ENCODE assay signal across 1 cellular context in the genomic region with DNA sequence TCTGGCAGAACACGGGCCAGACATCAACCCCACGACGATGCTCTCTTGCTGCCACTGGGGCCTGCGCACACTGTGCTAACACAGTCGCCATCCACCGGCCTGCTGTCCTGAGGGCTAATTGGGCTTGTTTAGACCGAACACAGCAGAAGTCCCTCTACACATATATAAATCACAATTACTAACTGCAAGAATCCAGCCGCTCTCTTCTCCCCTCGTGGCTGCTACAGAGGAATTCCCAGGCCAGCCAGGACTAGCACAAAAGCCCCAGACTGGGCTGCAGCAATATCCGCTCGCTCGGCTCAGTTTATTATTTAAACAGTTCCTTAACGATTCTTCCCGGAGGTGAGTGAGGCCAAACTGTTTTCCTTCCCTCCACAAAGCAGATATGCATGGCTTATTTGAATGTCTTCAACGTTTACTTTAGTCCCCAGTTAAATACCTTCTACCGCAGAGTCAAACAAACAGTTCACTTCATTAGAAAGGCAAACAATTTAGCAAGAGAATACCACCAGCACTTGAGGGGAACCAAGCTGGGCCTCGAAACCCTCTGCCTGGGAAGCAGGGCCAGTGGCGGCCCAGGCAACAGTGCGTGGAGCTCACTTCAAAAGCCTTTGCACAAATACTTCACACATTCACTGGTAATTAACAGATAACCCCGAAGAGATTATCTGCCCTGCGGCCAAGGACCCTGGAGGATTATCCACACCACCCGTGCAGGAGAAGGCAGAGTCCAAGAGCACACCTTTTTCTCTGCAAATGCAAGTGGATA.
A peak's percentile ranks its signal among the peaks of the same experiment; 100 is the strongest.
TF ChIP-seq lines count a peak whose summit lies in the region.

No MANE protein-coding gene starts in this region.

TF ChIP-seq in HEK293, 187 proteins besides CTCF, POLR2A, EP300 and RAD21 (continued from another document and continues in another):
- TF ChIP-seq, protein P1, sequence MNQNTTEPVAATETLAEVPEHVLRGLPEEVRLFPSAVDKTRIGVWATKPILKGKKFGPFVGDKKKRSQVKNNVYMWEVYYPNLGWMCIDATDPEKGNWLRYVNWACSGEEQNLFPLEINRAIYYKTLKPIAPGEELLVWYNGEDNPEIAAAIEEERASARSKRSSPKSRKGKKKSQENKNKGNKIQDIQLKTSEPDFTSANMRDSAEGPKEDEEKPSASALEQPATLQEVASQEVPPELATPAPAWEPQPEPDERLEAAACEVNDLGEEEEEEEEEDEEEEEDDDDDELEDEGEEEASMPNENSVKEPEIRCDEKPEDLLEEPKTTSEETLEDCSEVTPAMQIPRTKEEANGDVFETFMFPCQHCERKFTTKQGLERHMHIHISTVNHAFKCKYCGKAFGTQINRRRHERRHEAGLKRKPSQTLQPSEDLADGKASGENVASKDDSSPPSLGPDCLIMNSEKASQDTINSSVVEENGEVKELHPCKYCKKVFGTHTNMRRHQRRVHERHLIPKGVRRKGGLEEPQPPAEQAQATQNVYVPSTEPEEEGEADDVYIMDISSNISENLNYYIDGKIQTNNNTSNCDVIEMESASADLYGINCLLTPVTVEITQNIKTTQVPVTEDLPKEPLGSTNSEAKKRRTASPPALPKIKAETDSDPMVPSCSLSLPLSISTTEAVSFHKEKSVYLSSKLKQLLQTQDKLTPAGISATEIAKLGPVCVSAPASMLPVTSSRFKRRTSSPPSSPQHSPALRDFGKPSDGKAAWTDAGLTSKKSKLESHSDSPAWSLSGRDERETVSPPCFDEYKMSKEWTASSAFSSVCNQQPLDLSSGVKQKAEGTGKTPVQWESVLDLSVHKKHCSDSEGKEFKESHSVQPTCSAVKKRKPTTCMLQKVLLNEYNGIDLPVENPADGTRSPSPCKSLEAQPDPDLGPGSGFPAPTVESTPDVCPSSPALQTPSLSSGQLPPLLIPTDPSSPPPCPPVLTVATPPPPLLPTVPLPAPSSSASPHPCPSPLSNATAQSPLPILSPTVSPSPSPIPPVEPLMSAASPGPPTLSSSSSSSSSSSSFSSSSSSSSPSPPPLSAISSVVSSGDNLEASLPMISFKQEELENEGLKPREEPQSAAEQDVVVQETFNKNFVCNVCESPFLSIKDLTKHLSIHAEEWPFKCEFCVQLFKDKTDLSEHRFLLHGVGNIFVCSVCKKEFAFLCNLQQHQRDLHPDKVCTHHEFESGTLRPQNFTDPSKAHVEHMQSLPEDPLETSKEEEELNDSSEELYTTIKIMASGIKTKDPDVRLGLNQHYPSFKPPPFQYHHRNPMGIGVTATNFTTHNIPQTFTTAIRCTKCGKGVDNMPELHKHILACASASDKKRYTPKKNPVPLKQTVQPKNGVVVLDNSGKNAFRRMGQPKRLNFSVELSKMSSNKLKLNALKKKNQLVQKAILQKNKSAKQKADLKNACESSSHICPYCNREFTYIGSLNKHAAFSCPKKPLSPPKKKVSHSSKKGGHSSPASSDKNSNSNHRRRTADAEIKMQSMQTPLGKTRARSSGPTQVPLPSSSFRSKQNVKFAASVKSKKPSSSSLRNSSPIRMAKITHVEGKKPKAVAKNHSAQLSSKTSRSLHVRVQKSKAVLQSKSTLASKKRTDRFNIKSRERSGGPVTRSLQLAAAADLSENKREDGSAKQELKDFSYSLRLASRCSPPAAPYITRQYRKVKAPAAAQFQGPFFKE (tag by site-specific recombination; IDR thresholded peaks at IDR 0.05; ENCODE audit: borderline replicate concordance) = no peak
- TF ChIP-seq ZFP3 (tag by site-specific recombination; IDR thresholded peaks at IDR 0.05; ENCODE audit: low read depth) (no peak), HOXD13 (CRISPR knock-in tag; IDR thresholded peaks at IDR 0.05; ENCODE audit: borderline replicate concordance) (no peak), ZXDB (tag by site-specific recombination; IDR thresholded peaks at IDR 0.05) (peak; percentile 84), SP2 (tag by site-specific recombination; IDR thresholded peaks at IDR 0.05) (no peak), MZF1 (tag by site-specific recombination; IDR thresholded peaks at IDR 0.05; ENCODE audit: borderline replicate concordance) (peak; percentile 65; the same call in 1 of the 2 replicates), SALL2 (tag by site-specific recombination; IDR thresholded peaks at IDR 0.05; ENCODE audit: borderline replicate concordance) (no peak), ZNF596 (tag by site-specific recombination; IDR thresholded peaks at IDR 0.05) (peak; percentile 29; the same call in 1 of the 2 replicates), ZNF558 (tag by site-specific recombination; IDR thresholded peaks at IDR 0.05) (no peak), ZNF510 (tag by site-specific recombination; IDR thresholded peaks at IDR 0.05; ENCODE audit: insufficient replicate concordance) (no peak), ZNF791 (tag by site-specific recombination; IDR thresholded peaks at IDR 0.05) (no peak), ZNF560 (tag by site-specific recombination; IDR thresholded peaks at IDR 0.05; ENCODE audit: borderline replicate concordance) (no peak), BCL11B (tag by site-specific recombination; IDR thresholded peaks at IDR 0.05; ENCODE audit: low read depth) (no peak), KLF1 (tag by site-specific recombination; IDR thresholded peaks at IDR 0.05) (no peak), ZNF423 (tag by site-specific recombination; IDR thresholded peaks at IDR 0.05) (no peak), ZNF114 (tag by site-specific recombination; IDR thresholded peaks at IDR 0.05) (no peak), ZNF501 (tag by site-specific recombination; IDR thresholded peaks at IDR 0.05) (no peak), ZNF621 (tag by site-specific recombination; IDR thresholded peaks at IDR 0.05) (no peak), ZNF548 (tag by site-specific recombination; IDR thresholded peaks at IDR 0.05) (no peak), OSR2 (tag by site-specific recombination; IDR thresholded peaks at IDR 0.05) (peak; percentile 92), ZNF138 (tag by site-specific recombination; IDR thresholded peaks at IDR 0.05; ENCODE audit: borderline replicate concordance) (no peak), ZNF654 (tag by site-specific recombination; IDR thresholded peaks at IDR 0.05; ENCODE audit: low read depth) (no peak), ZFP69B (tag by site-specific recombination; IDR thresholded peaks at IDR 0.05) (no peak), ZEB2 (tag by site-specific recombination; IDR thresholded peaks at IDR 0.05) (no peak), ZNF677 (tag by site-specific recombination; IDR thresholded peaks at IDR 0.05) (no peak), ZFP37 (tag by site-specific recombination; IDR thresholded peaks at IDR 0.05) (no peak), SCRT2 (tag by site-specific recombination; IDR thresholded peaks at IDR 0.05) (no peak), EGR2 (tag by site-specific recombination; IDR thresholded peaks at IDR 0.05; ENCODE audit: low read depth) (no peak)
- TF ChIP-seq, protein P2, sequence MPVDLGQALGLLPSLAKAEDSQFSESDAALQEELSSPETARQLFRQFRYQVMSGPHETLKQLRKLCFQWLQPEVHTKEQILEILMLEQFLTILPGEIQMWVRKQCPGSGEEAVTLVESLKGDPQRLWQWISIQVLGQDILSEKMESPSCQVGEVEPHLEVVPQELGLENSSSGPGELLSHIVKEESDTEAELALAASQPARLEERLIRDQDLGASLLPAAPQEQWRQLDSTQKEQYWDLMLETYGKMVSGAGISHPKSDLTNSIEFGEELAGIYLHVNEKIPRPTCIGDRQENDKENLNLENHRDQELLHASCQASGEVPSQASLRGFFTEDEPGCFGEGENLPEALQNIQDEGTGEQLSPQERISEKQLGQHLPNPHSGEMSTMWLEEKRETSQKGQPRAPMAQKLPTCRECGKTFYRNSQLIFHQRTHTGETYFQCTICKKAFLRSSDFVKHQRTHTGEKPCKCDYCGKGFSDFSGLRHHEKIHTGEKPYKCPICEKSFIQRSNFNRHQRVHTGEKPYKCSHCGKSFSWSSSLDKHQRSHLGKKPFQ (tag by site-specific recombination; IDR thresholded peaks at IDR 0.05) = peak; percentile 83
- TF ChIP-seq, protein P3, sequence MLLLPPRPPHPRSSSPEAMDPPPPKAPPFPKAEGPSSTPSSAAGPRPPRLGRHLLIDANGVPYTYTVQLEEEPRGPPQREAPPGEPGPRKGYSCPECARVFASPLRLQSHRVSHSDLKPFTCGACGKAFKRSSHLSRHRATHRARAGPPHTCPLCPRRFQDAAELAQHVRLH (tag by site-specific recombination; IDR thresholded peaks at IDR 0.05) = 0 out of 2 replicates have a peak, but pooled peaks have one; percentile 39
- TF ChIP-seq, protein P4, sequence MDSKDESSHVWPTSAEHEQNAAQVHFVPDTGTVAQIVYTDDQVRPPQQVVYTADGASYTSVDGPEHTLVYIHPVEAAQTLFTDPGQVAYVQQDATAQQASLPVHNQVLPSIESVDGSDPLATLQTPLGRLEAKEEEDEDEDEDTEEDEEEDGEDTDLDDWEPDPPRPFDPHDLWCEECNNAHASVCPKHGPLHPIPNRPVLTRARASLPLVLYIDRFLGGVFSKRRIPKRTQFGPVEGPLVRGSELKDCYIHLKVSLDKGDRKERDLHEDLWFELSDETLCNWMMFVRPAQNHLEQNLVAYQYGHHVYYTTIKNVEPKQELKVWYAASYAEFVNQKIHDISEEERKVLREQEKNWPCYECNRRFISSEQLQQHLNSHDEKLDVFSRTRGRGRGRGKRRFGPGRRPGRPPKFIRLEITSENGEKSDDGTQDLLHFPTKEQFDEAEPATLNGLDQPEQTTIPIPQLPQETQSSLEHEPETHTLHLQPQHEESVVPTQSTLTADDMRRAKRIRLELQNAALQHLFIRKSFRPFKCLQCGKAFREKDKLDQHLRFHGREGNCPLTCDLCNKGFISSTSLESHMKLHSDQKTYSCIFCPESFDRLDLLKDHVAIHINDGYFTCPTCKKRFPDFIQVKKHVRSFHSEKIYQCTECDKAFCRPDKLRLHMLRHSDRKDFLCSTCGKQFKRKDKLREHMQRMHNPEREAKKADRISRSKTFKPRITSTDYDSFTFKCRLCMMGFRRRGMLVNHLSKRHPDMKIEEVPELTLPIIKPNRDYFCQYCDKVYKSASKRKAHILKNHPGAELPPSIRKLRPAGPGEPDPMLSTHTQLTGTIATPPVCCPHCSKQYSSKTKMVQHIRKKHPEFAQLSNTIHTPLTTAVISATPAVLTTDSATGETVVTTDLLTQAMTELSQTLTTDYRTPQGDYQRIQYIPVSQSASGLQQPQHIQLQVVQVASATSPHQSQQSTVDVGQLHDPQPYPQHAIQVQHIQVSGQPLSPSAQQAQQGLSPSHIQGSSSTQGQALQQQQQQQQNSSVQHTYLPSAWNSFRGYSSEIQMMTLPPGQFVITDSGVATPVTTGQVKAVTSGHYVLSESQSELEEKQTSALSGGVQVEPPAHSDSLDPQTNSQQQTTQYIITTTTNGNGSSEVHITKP (tag by site-specific recombination; IDR thresholded peaks at IDR 0.05) = peak; percentile 85
- TF ChIP-seq, protein P5, sequence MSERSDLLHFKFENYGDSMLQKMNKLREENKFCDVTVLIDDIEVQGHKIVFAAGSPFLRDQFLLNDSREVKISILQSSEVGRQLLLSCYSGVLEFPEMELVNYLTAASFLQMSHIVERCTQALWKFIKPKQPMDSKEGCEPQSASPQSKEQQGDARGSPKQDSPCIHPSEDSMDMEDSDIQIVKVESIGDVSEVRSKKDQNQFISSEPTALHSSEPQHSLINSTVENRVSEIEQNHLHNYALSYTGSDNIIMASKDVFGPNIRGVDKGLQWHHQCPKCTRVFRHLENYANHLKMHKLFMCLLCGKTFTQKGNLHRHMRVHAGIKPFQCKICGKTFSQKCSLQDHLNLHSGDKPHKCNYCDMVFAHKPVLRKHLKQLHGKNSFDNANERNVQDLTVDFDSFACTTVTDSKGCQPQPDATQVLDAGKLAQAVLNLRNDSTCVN (tag by site-specific recombination; optimal IDR thresholded peaks at IDR 0.05) = no peak
- TF ChIP-seq, protein P6, sequence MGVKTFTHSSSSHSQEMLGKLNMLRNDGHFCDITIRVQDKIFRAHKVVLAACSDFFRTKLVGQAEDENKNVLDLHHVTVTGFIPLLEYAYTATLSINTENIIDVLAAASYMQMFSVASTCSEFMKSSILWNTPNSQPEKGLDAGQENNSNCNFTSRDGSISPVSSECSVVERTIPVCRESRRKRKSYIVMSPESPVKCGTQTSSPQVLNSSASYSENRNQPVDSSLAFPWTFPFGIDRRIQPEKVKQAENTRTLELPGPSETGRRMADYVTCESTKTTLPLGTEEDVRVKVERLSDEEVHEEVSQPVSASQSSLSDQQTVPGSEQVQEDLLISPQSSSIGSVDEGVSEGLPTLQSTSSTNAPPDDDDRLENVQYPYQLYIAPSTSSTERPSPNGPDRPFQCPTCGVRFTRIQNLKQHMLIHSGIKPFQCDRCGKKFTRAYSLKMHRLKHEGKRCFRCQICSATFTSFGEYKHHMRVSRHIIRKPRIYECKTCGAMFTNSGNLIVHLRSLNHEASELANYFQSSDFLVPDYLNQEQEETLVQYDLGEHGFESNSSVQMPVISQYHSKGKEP (tag by site-specific recombination; IDR thresholded peaks at IDR 0.05) = peak; percentile 93
- TF ChIP-seq, protein P7, sequence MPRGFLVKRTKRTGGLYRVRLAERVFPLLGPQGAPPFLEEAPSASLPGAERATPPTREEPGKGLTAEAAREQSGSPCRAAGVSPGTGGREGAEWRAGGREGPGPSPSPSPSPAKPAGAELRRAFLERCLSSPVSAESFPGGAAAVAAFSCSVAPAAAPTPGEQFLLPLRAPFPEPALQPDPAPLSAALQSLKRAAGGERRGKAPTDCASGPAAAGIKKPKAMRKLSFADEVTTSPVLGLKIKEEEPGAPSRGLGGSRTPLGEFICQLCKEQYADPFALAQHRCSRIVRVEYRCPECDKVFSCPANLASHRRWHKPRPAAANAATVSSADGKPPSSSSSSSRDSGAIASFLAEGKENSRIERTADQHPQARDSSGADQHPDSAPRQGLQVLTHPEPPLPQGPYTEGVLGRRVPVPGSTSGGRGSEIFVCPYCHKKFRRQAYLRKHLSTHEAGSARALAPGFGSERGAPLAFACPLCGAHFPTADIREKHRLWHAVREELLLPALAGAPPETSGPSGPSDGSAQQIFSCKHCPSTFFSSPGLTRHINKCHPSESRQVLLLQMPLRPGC (tag by site-specific recombination; IDR thresholded peaks at IDR 0.05) = 0 out of 2 replicates have a peak, but pooled peaks have one; percentile 52
- TF ChIP-seq, protein P8, sequence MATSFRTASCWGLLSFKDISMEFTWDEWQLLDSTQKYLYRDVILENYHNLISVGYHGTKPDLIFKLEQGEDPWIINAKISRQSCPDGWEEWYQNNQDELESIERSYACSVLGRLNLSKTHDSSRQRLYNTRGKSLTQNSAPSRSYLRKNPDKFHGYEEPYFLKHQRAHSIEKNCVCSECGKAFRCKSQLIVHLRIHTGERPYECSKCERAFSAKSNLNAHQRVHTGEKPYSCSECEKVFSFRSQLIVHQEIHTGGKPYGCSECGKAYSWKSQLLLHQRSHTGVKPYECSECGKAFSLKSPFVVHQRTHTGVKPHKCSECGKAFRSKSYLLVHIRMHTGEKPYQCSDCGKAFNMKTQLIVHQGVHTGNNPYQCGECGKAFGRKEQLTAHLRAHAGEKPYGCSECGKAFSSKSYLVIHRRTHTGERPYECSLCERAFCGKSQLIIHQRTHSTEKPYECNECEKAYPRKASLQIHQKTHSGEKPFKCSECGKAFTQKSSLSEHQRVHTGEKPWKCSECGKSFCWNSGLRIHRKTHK (tag by site-specific recombination; IDR thresholded peaks at IDR 0.05) = no peak
- TF ChIP-seq, protein P9, sequence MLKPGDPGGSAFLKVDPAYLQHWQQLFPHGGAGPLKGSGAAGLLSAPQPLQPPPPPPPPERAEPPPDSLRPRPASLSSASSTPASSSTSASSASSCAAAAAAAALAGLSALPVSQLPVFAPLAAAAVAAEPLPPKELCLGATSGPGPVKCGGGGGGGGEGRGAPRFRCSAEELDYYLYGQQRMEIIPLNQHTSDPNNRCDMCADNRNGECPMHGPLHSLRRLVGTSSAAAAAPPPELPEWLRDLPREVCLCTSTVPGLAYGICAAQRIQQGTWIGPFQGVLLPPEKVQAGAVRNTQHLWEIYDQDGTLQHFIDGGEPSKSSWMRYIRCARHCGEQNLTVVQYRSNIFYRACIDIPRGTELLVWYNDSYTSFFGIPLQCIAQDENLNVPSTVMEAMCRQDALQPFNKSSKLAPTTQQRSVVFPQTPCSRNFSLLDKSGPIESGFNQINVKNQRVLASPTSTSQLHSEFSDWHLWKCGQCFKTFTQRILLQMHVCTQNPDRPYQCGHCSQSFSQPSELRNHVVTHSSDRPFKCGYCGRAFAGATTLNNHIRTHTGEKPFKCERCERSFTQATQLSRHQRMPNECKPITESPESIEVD (tag by site-specific recombination; IDR thresholded peaks at IDR 0.05) = peak; percentile 93
